12 cellular contexts compared by ENCODE assay signal in genomic region chr3:157807286-157807685, GRCh38.
"Had no signal": no experiment of that assay in that cellular context is flagged by ENCODE, and none has a peak within 500 bp of the region (broad histone marks: within the 10 kb centered on the region; RNA-seq: fewer than 3 reads in every experiment).

No MANE protein-coding gene starts in this region.

- H3K27me3 ChIP-seq: brain microvascular endothelial cell, esophagus muscularis mucosa, neural progenitor cell, ovary had no signal

- H2AFZ ChIP-seq: neural progenitor cell had no signal

- H3K27ac ChIP-seq: brain microvascular endothelial cell, esophagus muscularis mucosa, neural progenitor cell, ovary, thoracic aorta had no signal

- H3K4me1 ChIP-seq: esophagus muscularis mucosa had no signal

- H3K9me3 ChIP-seq: ovary, thoracic aorta had no signal

- DNase-seq: activated CD4-positive, alpha-beta T cell treated with anti-CD3 and anti-CD28 coated beads, Interleukin-2, amount 50 U/mL, for 4 hours; activated CD4-positive, CD25-positive, alpha-beta regulatory T cell treated with anti-CD3 and anti-CD28 coated beads, Interleukin-2, amount 50 U/mL, for 72 hours; activated effector memory CD4-positive, alpha-beta T cell treated with anti-CD3 and anti-CD28 coated beads, Interleukin-2, amount 50 U/mL, for 16 hours; activated T-cell treated with anti-CD3 and anti-CD28 coated beads, Interleukin-2, amount 50 U/mL, for 1 hour; brain microvascular endothelial cell; kidney glomerular epithelial cell; ovary; stimulated activated CD4-positive, alpha-beta T cell treated with anti-CD3 and anti-CD28 coated beads, Interleukin-4, amount 100 ng/mL, for 1 hour; stimulated activated naive CD8-positive, alpha-beta T cell treated with anti-CD3 and anti-CD28 coated beads, Interleukin-15, amount 100 ng/mL, for 72 hours had no signal

- H3K36me3 ChIP-seq: brain microvascular endothelial cell, esophagus muscularis mucosa, neural progenitor cell, ovary, thoracic aorta had no signal

- H3K4me2 ChIP-seq: neural progenitor cell had no signal

- H3K9ac ChIP-seq: neural progenitor cell had no signal

- H3K4me3 ChIP-seq: esophagus muscularis mucosa, neural progenitor cell, ovary, thoracic aorta had no signal

- ATAC-seq: stimulated activated naive CD8-positive, alpha-beta T cell treated with anti-CD3 and anti-CD28 coated beads, Interleukin-15, amount 100 ng/mL, for 72 hours had no signal
